In genomic region chr4:184575306-184575705, GRCh38 we compare ENCODE assay signal across 1 cellular context.
TF ChIP-seq lines count a peak whose summit lies in the region.

No MANE protein-coding gene starts in this region.

TF ChIP-seq in HepG2, 621 proteins besides CTCF, POLR2A, EP300 and RAD21 (continued from another document):
- TF ChIP-seq ATF6 (CRISPR knock-in tag; conservative IDR thresholded peaks at IDR 0.05) (no peak), HNF4G (IDR thresholded peaks at IDR 0.05; ENCODE audit: borderline replicate concordance, low read depth, low read length) (no peak), HNF4G (CRISPR knock-in tag; IDR thresholded peaks at IDR 0.05; ENCODE audit: borderline replicate concordance, low read depth) (no peak), CENPBD1 (CRISPR knock-in tag; IDR thresholded peaks at IDR 0.05; ENCODE audit: borderline replicate concordance, low read depth) (no peak), RBFOX2 (IDR thresholded peaks at IDR 0.05; ENCODE audit: low read depth, low read length) (no peak), ZNF225 (CRISPR knock-in tag; IDR thresholded peaks at IDR 0.05) (no peak), ZNF20 (CRISPR knock-in tag; IDR thresholded peaks at IDR 0.05) (no peak), ZNF598 (CRISPR knock-in tag; IDR thresholded peaks at IDR 0.05; ENCODE audit: borderline replicate concordance) (no peak), EEA1 (CRISPR knock-in tag; IDR thresholded peaks at IDR 0.05; ENCODE audit: borderline replicate concordance) (no peak), GLI4 (CRISPR knock-in tag; IDR thresholded peaks at IDR 0.05; ENCODE audit: borderline replicate concordance) (no peak), RELA (CRISPR knock-in tag; IDR thresholded peaks at IDR 0.05) (no peak), ZNF576 (CRISPR knock-in tag; IDR thresholded peaks at IDR 0.05) (no peak)
